ENCODE assay signal across 8 cellular contexts in genomic region chr1:21818661-21819060, GRCh38. TPM values are rescaled to one million over a fixed set of nuclear protein-coding genes. Genes with fewer than 3 reads are reported as not detected.
A peak's percentile ranks its signal among the peaks of the same experiment; 100 is the strongest.
DNase-seq lines count a peak whose midpoint lies in the region; ATAC-seq and TF ChIP-seq lines count a peak whose summit lies in the region.

No MANE protein-coding gene starts in this region.

- no peak overlapping the region for H3K27ac Mint-ChIP-seq in mesothelial cell of epicardium

- H3K4me3 Mint-ChIP-seq in mesothelial cell of epicardium = no peak overlapping the region

- no peaks in the 10 kb centered on the region for H3K79me2 ChIP-seq in HCT116 (ENCODE audit: insufficient read depth, low read length)

- H3K9me3 Mint-ChIP-seq in mesothelial cell of epicardium = no peaks in the 10 kb centered on the region

- DNase-seq in AG20443 (ENCODE audit: low spot score) = peak; percentile 94
- DNase-seq in HCT116 (ENCODE audit: low read depth, low spot score) = peak; percentile 12
- peak; percentile 14 for DNase-seq in WERI-Rb-1
- DNase-seq in foreskin keratinocyte = no peak
- DNase-seq in stimulated activated CD8-positive, alpha-beta memory T cell treated with anti-CD3 and anti-CD28 coated beads, Interleukin-15, amount 100 ng/mL, for 24 hours (ENCODE audit: low read depth) = peak; percentile 12
- no peak for DNase-seq in mesothelial cell of epicardium (ENCODE audit: low spot score in 2 of 2, unreplicated experiment in 2 of 2)
- no peak for DNase-seq in Ammon's horn (ENCODE audit: low spot score)

- H3K27me3 ChIP-seq in HCT116 (ENCODE audit: insufficient read depth, low read length) = no peaks in the 10 kb centered on the region
- H3K27me3 ChIP-seq in WERI-Rb-1 (ENCODE audit: insufficient read depth, low read depth, severe bottlenecking) = no peaks in the 10 kb centered on the region
- H3K27me3 ChIP-seq in foreskin keratinocyte = peaks cover 8% of the 10 kb centered on the region

- TF ChIP-seq POLR2A in HCT116 (IDR thresholded peaks at IDR 0.05; ENCODE audit: borderline replicate concordance, extremely low read depth, insufficient read depth, insufficient read length) = no peak

- RAD21 ChIA-PET in HCT116 (lab: Charles Lee; ENCODE audit: low non-redundant PET in 1 of 2, low total read pairs in 2 of 2, uncharacterized antibody in 2 of 2, unreplicated experiment in 2 of 2) = no interaction called here

- peaks cover 17% of the 10 kb centered on the region for H3K36me3 Mint-ChIP-seq in mesothelial cell of epicardium

- H3K9me2 ChIP-seq in HCT116 (ENCODE audit: insufficient read depth) = no peaks in the 10 kb centered on the region

- TF ChIP-seq CTCF in HCT116 (IDR thresholded peaks at IDR 0.05 in 2 of 3, conservative IDR thresholded peaks at IDR 0.05 in 1 of 3; ENCODE audit: borderline replicate concordance in 1 of 3, insufficient read depth in 1 of 3, low read depth in 2 of 3, low read length in 2 of 3) (no peak), WERI-Rb-1 (IDR thresholded peaks at IDR 0.05; ENCODE audit: low read depth, low read length) (no peak), foreskin keratinocyte (conservative IDR thresholded peaks at IDR 0.05) (no peak), mesothelial cell of epicardium (IDR thresholded peaks at IDR 0.05; ENCODE audit: unreplicated experiment) (no peak)

- no TSS peak for BruUV-seq in HCT116 (replicated peaks; lab: Mats Ljungman, UMichigan)

- H3K36me3 ChIP-seq in HCT116 (ENCODE audit: control insufficient read depth in 1 of 2, insufficient read depth in 2 of 2, low read length in 2 of 2) (no peaks in the 10 kb centered on the region), WERI-Rb-1 (peaks cover 3% of the 10 kb centered on the region; the same call in 1 of the 2 replicates)

- H4K20me1 ChIP-seq in HCT116 (ENCODE audit: insufficient read depth) = no peaks in the 10 kb centered on the region

- H2AFZ ChIP-seq in HCT116 (ENCODE audit: low read depth, low read length, poor library complexity, severe bottlenecking) = peak overlapping the region; percentile 88

- CTCF ChIA-PET in HCT116 (lab: Charles Lee) = no interaction called here

- no peak overlapping the region for H3K4me3 ChIP-seq in HCT116 (replicated peaks in 1 of 2; ENCODE audit: low read depth in 1 of 2, low read length in 2 of 2)
- no peak overlapping the region for H3K4me3 ChIP-seq in WERI-Rb-1 (ENCODE audit: low read depth, low read length)

- H3K27ac ChIP-seq in HCT116 (ENCODE audit: low read depth, low read length) = no peak overlapping the region
- no peak overlapping the region for H3K27ac ChIP-seq in WERI-Rb-1
- no peak overlapping the region for H3K27ac ChIP-seq in foreskin keratinocyte

- ATAC-seq in HCT116 (peak; percentile 80), foreskin keratinocyte (peak; percentile 44), HG02981 (IDR thresholded peaks at IDR 0.05; ENCODE audit: unreplicated experiment) (no peak)

- H3K4me1 ChIP-seq in HCT116 (ENCODE audit: control insufficient read depth in 1 of 2, insufficient read depth in 2 of 2, low read length in 2 of 2) (peaks cover 11 to 23% of the 10 kb centered on the region in 2 experiments; a peak in 3 of 4 replicates), foreskin keratinocyte (no peaks in the 10 kb centered on the region)

- H3K4me1 Mint-ChIP-seq in mesothelial cell of epicardium = no peaks in the 10 kb centered on the region

- POLR2A ChIA-PET in HCT116 (lab: Charles Lee) = no interaction called here

- H3K27me3 Mint-ChIP-seq in mesothelial cell of epicardium (ENCODE audit: low read depth) = peaks cover 1% of the 10 kb centered on the region

- no peaks in the 10 kb centered on the region for H3K9me3 ChIP-seq in HCT116 (ENCODE audit: control insufficient read depth in 1 of 2, insufficient read depth in 1 of 2, low read depth in 1 of 2, low read length in 2 of 2)
- H3K9me3 ChIP-seq in WERI-Rb-1 (ENCODE audit: severe bottlenecking) = no peaks in the 10 kb centered on the region

- intact Hi-C loops in HCT116 (cut with micrococcal nuclease) = no loop called here

- peak overlapping the region; percentile 40; the same call in 1 of the 2 replicates for H3K4me2 ChIP-seq in HCT116 (ENCODE audit: low read length)

- TF ChIP-seq RAD21 in HCT116 (IDR thresholded peaks at IDR 0.05; ENCODE audit: low read depth) = no peak

- H3K9ac ChIP-seq in HCT116 (ENCODE audit: low read length) = no peak overlapping the region

TF ChIP-seq in HCT116, 20 proteins besides CTCF, POLR2A, EP300 and RAD21:
- TF ChIP-seq EZH2phosphoT487 (IDR thresholded peaks at IDR 0.05; ENCODE audit: borderline replicate concordance) = no peak
- no peak for TF ChIP-seq TCF7L2 (IDR thresholded peaks at IDR 0.05; ENCODE audit: borderline replicate concordance, extremely low read depth, insufficient read depth, insufficient read length)
- TF ChIP-seq REST (IDR thresholded peaks at IDR 0.05; ENCODE audit: low read depth) = no peak
- no peak for TF ChIP-seq EZH2 (IDR thresholded peaks at IDR 0.05)
- no peak for TF ChIP-seq CEBPB (IDR thresholded peaks at IDR 0.05; ENCODE audit: low read depth)
- TF ChIP-seq ZFX (IDR thresholded peaks at IDR 0.05) = no peak
- no peak for TF ChIP-seq ATF3 (IDR thresholded peaks at IDR 0.05)
- TF ChIP-seq JUND (IDR thresholded peaks at IDR 0.05) = no peak
- no peak for TF ChIP-seq SRF (IDR thresholded peaks at IDR 0.05; ENCODE audit: low read depth)
- TF ChIP-seq ZNF274 (IDR thresholded peaks at IDR 0.05; ENCODE audit: low read depth, low read length) = no peak
- no peak for TF ChIP-seq POLR2AphosphoS5 (IDR thresholded peaks at IDR 0.05; ENCODE audit: low read depth, low read length)
- no peak for TF ChIP-seq ZBTB33 (IDR thresholded peaks at IDR 0.05; ENCODE audit: extremely low read depth, insufficient replicate concordance, low read length)
- TF ChIP-seq, protein P1, sequence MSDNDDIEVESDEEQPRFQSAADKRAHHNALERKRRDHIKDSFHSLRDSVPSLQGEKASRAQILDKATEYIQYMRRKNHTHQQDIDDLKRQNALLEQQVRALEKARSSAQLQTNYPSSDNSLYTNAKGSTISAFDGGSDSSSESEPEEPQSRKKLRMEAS (IDR thresholded peaks at IDR 0.05) = no peak
- no peak for TF ChIP-seq SP1 (IDR thresholded peaks at IDR 0.05; ENCODE audit: low read depth)
- TF ChIP-seq EGR1 (IDR thresholded peaks at IDR 0.05; ENCODE audit: low read depth) = no peak
- no peak for TF ChIP-seq SIN3A (IDR thresholded peaks at IDR 0.05; ENCODE audit: low read depth)

RNA-seq across cellular contexts. Expression of gene LDLRAD2, which starts 6.6 kb away (rescaled TPM):
- total RNA-seq in HCT116 (2021; ENCODE audit: unreplicated experiment) (not detected), foreskin keratinocyte (0.03 TPM in 1 of 2 replicates, not detected in the other), mesothelial cell of epicardium (0.75 to 1.1 TPM (median 1.0 TPM) in 3 replicates)
- polyA plus RNA-seq in HCT116 (2012) = 2.8 and 3.7 TPM in 2 replicates
- 0.01 and 0.15 TPM in 2 replicates for polyA plus RNA-seq in foreskin keratinocyte

RNA-seq across cellular contexts. Expression of gene USP48, which starts 35.7 kb away (rescaled TPM):
- total RNA-seq in HCT116 (2021; ENCODE audit: unreplicated experiment) (54.8 TPM), foreskin keratinocyte (34.2 and 35.2 TPM in 2 replicates), mesothelial cell of epicardium (79.8 to 88.7 TPM (median 86.5 TPM) in 3 replicates)
- polyA plus RNA-seq in HCT116 (2012) = 17.8 and 26.1 TPM in 2 replicates
- 14.6 and 16.0 TPM in 2 replicates for polyA plus RNA-seq in foreskin keratinocyte

Comparison
In these comparisons a context has a peak if more than half of its experiments do, and no peak if none do; other contexts are left out.
1. DNase-seq: peak in AG20443 (single experiment), HCT116 (single experiment), WERI-Rb-1 (single experiment) and stimulated activated CD8-positive, alpha-beta memory T cell treated with anti-CD3 and anti-CD28 coated beads, Interleukin-15, amount 100 ng/mL, for 24 hours (single experiment); none in foreskin keratinocyte (0 of 2), mesothelial cell of epicardium (0 of 2) and Ammon's horn (single experiment).